7 cellular contexts compared by ENCODE assay signal in the genomic region with DNA sequence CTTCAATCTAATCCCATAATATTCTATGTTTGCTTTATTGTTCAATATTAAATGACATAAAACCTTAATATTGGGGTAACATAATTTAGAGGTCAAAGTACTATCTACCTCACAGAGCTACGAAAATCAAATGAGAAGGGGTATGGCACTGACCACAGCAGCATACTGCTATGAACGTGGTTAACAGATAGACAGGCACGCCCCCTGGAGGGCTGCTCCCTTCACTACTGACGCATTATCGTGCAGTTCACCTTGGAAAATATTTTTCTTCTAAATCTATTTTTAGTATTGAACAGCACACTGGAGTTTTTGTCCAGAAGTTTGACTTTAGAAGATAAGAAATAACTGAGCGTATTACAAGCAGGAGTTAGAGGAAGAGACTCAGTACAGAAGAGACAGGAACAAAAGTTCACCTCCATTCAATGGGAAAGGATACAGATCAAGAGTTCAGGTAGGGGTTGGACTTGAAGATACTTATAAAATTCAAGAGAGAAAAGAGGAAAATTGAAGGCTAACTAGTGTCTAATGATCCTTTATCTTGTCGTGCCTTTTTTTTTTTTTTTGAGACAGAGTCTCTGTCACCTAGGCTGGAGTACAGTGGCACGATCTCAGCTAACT. TPM values are rescaled to one million over a fixed set of nuclear protein-coding genes. Genes with fewer than 3 reads are reported as not detected.
DNase-seq lines count a peak whose midpoint lies in the region; ATAC-seq, FAIRE-seq and TF ChIP-seq lines count a peak whose summit lies in the region.

No MANE protein-coding gene starts in this region.

- no peak overlapping the region for H3K27ac ChIP-seq in HepG2 (ENCODE audit: extremely low read length, insufficient read depth, low read length)
- H3K27ac ChIP-seq in stomach = no peak overlapping the region

- H3K4me3 Mint-ChIP-seq in central memory CD8-positive, alpha-beta T cell = no peak overlapping the region

- peak; percentile 72 for TF ChIP-seq CTCF in GM10248 (IDR thresholded peaks at IDR 0.05; ENCODE audit: control extremely low read depth, extremely low read depth, low read depth, missing control alignments)
- peak; percentile 78 for TF ChIP-seq CTCF in HepG2 (CRISPR knock-in tag; IDR thresholded peaks at IDR 0.05)
- peak in 5 of 7 experiments; percentile 7 to 62 (median 57) for TF ChIP-seq CTCF in stomach (IDR thresholded peaks at IDR 0.05)

- ATAC-seq in GM21423 (IDR thresholded peaks at IDR 0.05; ENCODE audit: unreplicated experiment) = peak; percentile 97
- ATAC-seq in HG03571 (IDR thresholded peaks at IDR 0.05; ENCODE audit: unreplicated experiment) = peak; percentile 96
- peak; percentile 36 for ATAC-seq in central memory CD8-positive, alpha-beta T cell (replicated peaks; ENCODE audit: extremely low read depth, poor library complexity, severe bottlenecking)
- peak; percentile 98 for ATAC-seq in HepG2

- CTCF ChIA-PET in GM10248 (lab: Yijun Ruan, JAX) = interaction anchor here (0.6 to 1.8 kb wide), 6 partner anchors 10 to 372 kb away, joined by 3 to 7 read pairs (median 4); no protein-coding TSS in a partner anchor
- CTCF ChIA-PET in HepG2 (lab: Yijun Ruan, JAX; ENCODE audit: low intra/inter-chr PET ratio, low total read pairs) = interaction anchor here (1.6 to 2.0 kb wide), 2 partner anchors 372 to 547 kb away, joined by 8 to 19 read pairs; no protein-coding TSS in a partner anchor

- H4K20me1 ChIP-seq in HepG2 (ENCODE audit: insufficient read depth, low read length) = no peaks in the 10 kb centered on the region

- H3K27me3 Mint-ChIP-seq in central memory CD8-positive, alpha-beta T cell = no peaks in the 10 kb centered on the region

- peak; percentile 70 for FAIRE-seq in HepG2 (lab: Jason Lieb, UNC)

- no peak overlapping the region for H3K27ac Mint-ChIP-seq in central memory CD8-positive, alpha-beta T cell (ENCODE audit: low read depth)

- H3K4me1 ChIP-seq in HepG2 (ENCODE audit: insufficient read depth, low read length) = no peaks in the 10 kb centered on the region
- peaks cover 0 to 8% (median 0%) of the 10 kb centered on the region in 4 donors for H3K4me1 ChIP-seq in stomach

- no peak overlapping the region for H2AFZ ChIP-seq in HepG2 (ENCODE audit: low read length)

- intact Hi-C loops in HepG2 (cut with micrococcal nuclease; ENCODE audit: unreplicated experiment) = loop anchor here (1.0 to 10.0 kb wide), 5 partner anchors 147 to 799 kb away; a partner anchor contains a TSS
- intact Hi-C loops in stomach (cut with DNase I; ENCODE audit: low total_unique reads) = loop anchor here (10.0 kb wide), 1 partner anchor 369 kb away; no protein-coding TSS in a partner anchor

- H3K4me3 ChIP-seq in HepG2 (replicated peaks in 1 of 3; ENCODE audit: insufficient read depth in 1 of 3, low read depth in 2 of 3, low read length in 3 of 3) = no peak overlapping the region
- no peak overlapping the region for H3K4me3 ChIP-seq in stomach

- peak; percentile 14 for DNase-seq in GM10248 (ENCODE audit: extremely low spot score)
- peak; percentile 8 for DNase-seq in SKM-1 (lab: John Stamatoyannopoulos, UW; ENCODE audit: unreplicated experiment)
- no peak for DNase-seq in central memory CD8-positive, alpha-beta T cell (ENCODE audit: low spot score in 2 of 2)
- DNase-seq in HepG2 (ENCODE audit: low spot score) = peak; percentile 27
- DNase-seq in stomach = peak; percentile 71

- POLR2A ChIA-PET in GM10248 (lab: Yijun Ruan, JAX) = no interaction called here
- POLR2A ChIA-PET in HepG2 (lab: Yijun Ruan, JAX) = no interaction called here

- TF ChIP-seq RAD21 in HepG2 (CRISPR knock-in tag; IDR thresholded peaks at IDR 0.05) = 0 out of 2 replicates have a peak, but pooled peaks have one; percentile 60

- no peaks in the 10 kb centered on the region for H3K36me3 ChIP-seq in HepG2 (replicated peaks in 1 of 2; ENCODE audit: control insufficient read depth in 1 of 2, insufficient read depth in 2 of 2, low read length in 2 of 2)
- H3K36me3 ChIP-seq in stomach = peaks cover 0 to 14% (median 10%) of the 10 kb centered on the region in 4 donors

- H3K9ac ChIP-seq in HepG2 (ENCODE audit: insufficient read depth, low read depth, low read length) = no peak overlapping the region

- H3K36me3 Mint-ChIP-seq in central memory CD8-positive, alpha-beta T cell (ENCODE audit: insufficient read depth) = peaks cover 15% of the 10 kb centered on the region

- in situ Hi-C loops in HepG2 (cut with HindIII; ENCODE audit: extremely low pct_ligation_motif_present, low pct_unique_long_range_greater_than_20kb) = loop anchor here (10.0 to 25.0 kb wide), 3 partner anchors 369 to 717 kb away; no protein-coding TSS in a partner anchor

- TF ChIP-seq POLR2A in HepG2 (IDR thresholded peaks at IDR 0.05; ENCODE audit: insufficient read depth in 1 of 2, low read depth in 2 of 2, low read length in 2 of 2) (no peak), stomach (IDR thresholded peaks at IDR 0.05) (no peak)

- H3K9me3 Mint-ChIP-seq in central memory CD8-positive, alpha-beta T cell = no peaks in the 10 kb centered on the region

- no peaks in the 10 kb centered on the region for H3K79me2 ChIP-seq in HepG2 (ENCODE audit: insufficient read depth, low read length)

- WGBS in HepG2 (ENCODE audit: low lambda C conversion rate) = 4% methylated on average over 8 of the region's 8 CpGs
- 23 to 34% (median 25%) methylated on average over 8 of the region's 8 CpGs for WGBS in stomach, 5 donors

- no peaks in the 10 kb centered on the region for H3K9me3 ChIP-seq in HepG2 (ENCODE audit: low read length)
- H3K9me3 ChIP-seq in stomach = no peaks in the 10 kb centered on the region

- no peak overlapping the region for H3K4me2 ChIP-seq in HepG2 (ENCODE audit: low read depth, low read length)

- H3K27me3 ChIP-seq in HepG2 (ENCODE audit: control insufficient read depth in 1 of 2, insufficient read depth in 2 of 2, low read length in 2 of 2) (no peaks in the 10 kb centered on the region), stomach (no peaks in the 10 kb centered on the region)

- BruUV-seq in HepG2 (replicated peaks; lab: Mats Ljungman, UMichigan) = no TSS peak

- peaks cover 5% of the 10 kb centered on the region for H3K4me1 Mint-ChIP-seq in central memory CD8-positive, alpha-beta T cell

- TF ChIP-seq EP300 in HepG2 (IDR thresholded peaks at IDR 0.05; ENCODE audit: low read depth in 2 of 2, low read length in 2 of 2) = no peak
- no peak for TF ChIP-seq EP300 in HepG2 (CRISPR knock-in tag; IDR thresholded peaks at IDR 0.05; ENCODE audit: borderline replicate concordance)
- TF ChIP-seq EP300 in stomach (IDR thresholded peaks at IDR 0.05) = no peak

TF ChIP-seq in HepG2, 621 proteins besides CTCF, POLR2A, EP300 and RAD21:
- TF ChIP-seq ZNF782 (CRISPR knock-in tag; IDR thresholded peaks at IDR 0.05; ENCODE audit: borderline replicate concordance) (no peak), KDM1A (CRISPR knock-in tag; IDR thresholded peaks at IDR 0.05) (no peak), STAG1 (CRISPR knock-in tag; IDR thresholded peaks at IDR 0.05) (peak; percentile 87), ZNF619 (CRISPR knock-in tag; IDR thresholded peaks at IDR 0.05) (no peak), SMC3 (IDR thresholded peaks at IDR 0.05; ENCODE audit: low read length) (peak; percentile 79; the same call in 1 of the 2 replicates), ZNF775 (CRISPR knock-in tag; IDR thresholded peaks at IDR 0.05; ENCODE audit: borderline replicate concordance) (no peak)

RNA-seq across cellular contexts. Expression of a gene that starts 22.7 kb away (rescaled TPM):
- total RNA-seq in HepG2 (2016; rRNA removed; fragmentation: Illumina TruSeq; extraction: Trizol) (not detected in 2 replicates), stomach (10 to 100 TPM in 3 of 5 donors, 1 to 10 TPM in 2; 1.2 to 21.5 (median 11.6) TPM)
- not detected in 2 replicates for total RNA-seq in HepG2 (2016; cell fraction: cytosol; rRNA removed; fragmentation: Illumina TruSeq; extraction: Trizol; ENCODE audit: low read depth)
- not detected in 2 replicates for total RNA-seq in HepG2 (2016; cell fraction: insoluble cytoplasmic fraction; rRNA removed; fragmentation: Illumina TruSeq; extraction: Trizol)
- not detected in 2 replicates for total RNA-seq in HepG2 (2016; cell fraction: membrane; rRNA removed; fragmentation: Illumina TruSeq; extraction: Trizol)
- total RNA-seq in HepG2 (2016; cell fraction: nucleus; rRNA removed; fragmentation: Illumina TruSeq; extraction: Trizol) = not detected in 2 replicates
- polyA plus RNA-seq in HepG2 (2011; rRNA removed) (not detected in 2 replicates), stomach (10 to 100 TPM in 1 of 3 donors, 1 to 10 TPM in 2; 2.4 to 12.5 (median 2.9) TPM)
- not detected in 2 replicates for polyA plus RNA-seq in HepG2 (2011; cell fraction: cytosol; rRNA removed)
- not detected in 2 replicates for polyA plus RNA-seq in HepG2 (2011; cell fraction: nucleus; rRNA removed)
- polyA plus RNA-seq in HepG2 (2012) = not detected in 2 replicates
- not detected in 2 replicates for polyA plus RNA-seq in HepG2 (2016; cell fraction: cytosol; fragmentation: Illumina TruSeq; extraction: Trizol; ENCODE audit: low read depth)
- not detected in 2 replicates for polyA plus RNA-seq in HepG2 (2016; cell fraction: insoluble cytoplasmic fraction; fragmentation: Illumina TruSeq; extraction: Trizol; ENCODE audit: low read depth)
- polyA plus RNA-seq in HepG2 (2016; cell fraction: membrane; fragmentation: Illumina TruSeq; extraction: Trizol; ENCODE audit: low read depth) = not detected in 2 replicates
- polyA plus RNA-seq in HepG2 (2016; cell fraction: nucleus; fragmentation: Illumina TruSeq; extraction: Trizol; ENCODE audit: insufficient read depth, low read depth) = not detected in 2 replicates
- polyA minus RNA-seq in HepG2 (2011; rRNA and poly(A)+ RNA removed; ENCODE audit: low replicate concordance) = not detected in 2 replicates
- not detected in 2 replicates for polyA minus RNA-seq in HepG2 (2011; cell fraction: cytosol; rRNA and poly(A)+ RNA removed)
- polyA minus RNA-seq in HepG2 (2011; cell fraction: nucleus; rRNA and poly(A)+ RNA removed) = not detected in 2 replicates

Comparison
In these comparisons a context has a peak if more than half of its experiments do, and no peak if none do; other contexts are left out.
1. DNase-seq: peak in GM10248 (single experiment), SKM-1 (single experiment), HepG2 (single experiment) and stomach (single experiment); none in central memory CD8-positive, alpha-beta T cell (0 of 2).
2. ATAC-seq: peak in every context shown above with its lines; median percentile 98 in HepG2; 97 in GM21423; 96 in HG03571; 36 in central memory CD8-positive, alpha-beta T cell.
3. Peak in every context shown above with its lines, with median percentiles within 50 percentile points of each other: CTCF ChIP-seq.